ENCODE assay signal across 8 cellular contexts in genomic region chr6:127119361-127120108, GRCh38. TPM values are rescaled to one million over a fixed set of nuclear protein-coding genes. Genes with fewer than 3 reads are reported as not detected.
DNase-seq lines count a peak whose midpoint lies in the region; ATAC-seq lines count a peak whose summit lies in the region.

No MANE protein-coding gene starts in this region.

- peak overlapping the region; percentile 55 to 77 (median 67) for H3K4me3 ChIP-seq in BLaER1 treated with 17β-estradiol and CSF1 and Interleukin-3, amounts not matched to agents 10 nM and 100 nM
- peak overlapping the region; percentile 61 for H3K4me3 ChIP-seq in iPS-18c (ENCODE audit: insufficient read depth, low read depth, low read length)

- H3K9me3 Mint-ChIP-seq in activated naive CD8-positive, alpha-beta T cell treated with anti-CD3 and anti-CD28 coated beads for 36 hours = no peaks in the 10 kb centered on the region
- H3K9me3 Mint-ChIP-seq in stimulated activated naive B cell treated with anti-CD40 and anti-IgM and Interleukin-4, amounts not matched to agents 10 μg/mL and 1 μg/mL and 100 μg/mL, for 72 hours = no peaks in the 10 kb centered on the region

- peak overlapping the region; percentile 54 for H3K4me3 Mint-ChIP-seq in activated naive CD8-positive, alpha-beta T cell treated with anti-CD3 and anti-CD28 coated beads for 36 hours
- H3K4me3 Mint-ChIP-seq in stimulated activated naive B cell treated with anti-CD40 and anti-IgM and Interleukin-4, amounts not matched to agents 10 μg/mL and 1 μg/mL and 100 μg/mL, for 72 hours = peak overlapping the region; percentile 86 to 89

- ATAC-seq in GM19351 (IDR thresholded peaks at IDR 0.05; ENCODE audit: unreplicated experiment) (peak; percentile 40), HG03520 (IDR thresholded peaks at IDR 0.05; ENCODE audit: unreplicated experiment) (peak; percentile 41)
- peak; percentile 55 to 66 for ATAC-seq in stimulated activated naive B cell treated with anti-CD40 and anti-IgM and Interleukin-4, amounts not matched to agents 10 μg/mL and 1 μg/mL and 100 μg/mL, for 72 hours (replicated peaks)

- no peak overlapping the region for H3K27ac Mint-ChIP-seq in activated naive CD8-positive, alpha-beta T cell treated with anti-CD3 and anti-CD28 coated beads for 36 hours
- H3K27ac Mint-ChIP-seq in stimulated activated naive B cell treated with anti-CD40 and anti-IgM and Interleukin-4, amounts not matched to agents 10 μg/mL and 1 μg/mL and 100 μg/mL, for 72 hours = no peak overlapping the region

- no peaks in the 10 kb centered on the region for H3K36me3 Mint-ChIP-seq in activated naive CD8-positive, alpha-beta T cell treated with anti-CD3 and anti-CD28 coated beads for 36 hours
- peaks cover 0 to 2% of the 10 kb centered on the region in 2 donors for H3K36me3 Mint-ChIP-seq in stimulated activated naive B cell treated with anti-CD40 and anti-IgM and Interleukin-4, amounts not matched to agents 10 μg/mL and 1 μg/mL and 100 μg/mL, for 72 hours

- H3K27ac ChIP-seq in BLaER1 treated with 17β-estradiol and CSF1 and Interleukin-3, amounts not matched to agents 10 nM and 100 nM = no peak overlapping the region

- H4K20me1 ChIP-seq in BLaER1 treated with 17β-estradiol and CSF1 and Interleukin-3, amounts not matched to agents 10 nM and 100 nM = peaks cover 0 to 28% (median 22%) of the 10 kb centered on the region in 11 experiments; a peak in 13 of 22 replicates

- peaks cover 10% of the 10 kb centered on the region for H3K4me1 Mint-ChIP-seq in activated naive CD8-positive, alpha-beta T cell treated with anti-CD3 and anti-CD28 coated beads for 36 hours
- peaks cover 21 to 43% of the 10 kb centered on the region in 2 donors for H3K4me1 Mint-ChIP-seq in stimulated activated naive B cell treated with anti-CD40 and anti-IgM and Interleukin-4, amounts not matched to agents 10 μg/mL and 1 μg/mL and 100 μg/mL, for 72 hours

- H3K27me3 Mint-ChIP-seq in activated naive CD8-positive, alpha-beta T cell treated with anti-CD3 and anti-CD28 coated beads for 36 hours = peaks cover 74% of the 10 kb centered on the region
- peaks cover 52 to 74% of the 10 kb centered on the region in 2 donors for H3K27me3 Mint-ChIP-seq in stimulated activated naive B cell treated with anti-CD40 and anti-IgM and Interleukin-4, amounts not matched to agents 10 μg/mL and 1 μg/mL and 100 μg/mL, for 72 hours

- peak overlapping the region in 1 of 11 experiments; percentile 41; a peak in 1 of 22 replicates for H3K9ac ChIP-seq in BLaER1 treated with 17β-estradiol and CSF1 and Interleukin-3, amounts not matched to agents 10 nM and 100 nM

- H3K36me3 ChIP-seq in BLaER1 treated with 17β-estradiol and CSF1 and Interleukin-3, amounts not matched to agents 10 nM and 100 nM = no peaks in the 10 kb centered on the region

- peaks cover 14 to 25% (median 16%) of the 10 kb centered on the region in 10 experiments for H3K4me1 ChIP-seq in BLaER1 treated with 17β-estradiol and CSF1 and Interleukin-3, amounts not matched to agents 10 nM and 100 nM

- no peaks in the 10 kb centered on the region for H3K9me3 ChIP-seq in BLaER1 treated with 17β-estradiol and CSF1 and Interleukin-3, amounts not matched to agents 10 nM and 100 nM (replicated peaks in 1 of 11)
- peaks cover 2% of the 10 kb centered on the region for H3K9me3 ChIP-seq in iPS-18c (ENCODE audit: control insufficient read depth, insufficient read depth, low read length)

- H3K4me2 ChIP-seq in BLaER1 treated with 17β-estradiol and CSF1 and Interleukin-3, amounts not matched to agents 10 nM and 100 nM = peak overlapping the region; percentile 82 to 99 (median 95)

- peak; percentile 26 for DNase-seq in activated naive CD8-positive, alpha-beta T cell treated with anti-CD3 and anti-CD28 coated beads for 36 hours
- DNase-seq in stimulated activated naive B cell treated with anti-CD40 and anti-IgM and Interleukin-4, amounts not matched to agents 10 μg/mL and 1 μg/mL and 100 μg/mL, for 72 hours = peak; percentile 37
- DNase-seq in occipital lobe (lab: John Stamatoyannopoulos, UW) = no peak
- DNase-seq in UCSD-AML1 (lab: John Stamatoyannopoulos, UW; ENCODE audit: unreplicated experiment) = no peak

- peaks cover 56 to 70% (median 64%) of the 10 kb centered on the region in 11 experiments for H3K27me3 ChIP-seq in BLaER1 treated with 17β-estradiol and CSF1 and Interleukin-3, amounts not matched to agents 10 nM and 100 nM

RNA-seq across cellular contexts. Expression of gene RSPO3, which starts 1.1 kb away (rescaled TPM):
- total RNA-seq in activated naive CD8-positive, alpha-beta T cell treated with anti-CD3 and anti-CD28 coated beads for 36 hours = not detected
- total RNA-seq in occipital lobe = 44.1 TPM

Comparison
In these comparisons a context has a peak if more than half of its experiments do, and no peak if none do; other contexts are left out.
1. DNase-seq: peak in activated naive CD8-positive, alpha-beta T cell treated with anti-CD3 and anti-CD28 coated beads for 36 hours (single experiment) and stimulated activated naive B cell treated with anti-CD40 and anti-IgM and Interleukin-4, amounts not matched to agents 10 μg/mL and 1 μg/mL and 100 μg/mL, for 72 hours (single experiment); none in occipital lobe (single experiment) and UCSD-AML1 (single experiment).
2. RNA of gene RSPO3, which starts 1.1 kb away (total RNA-seq): 44.1 TPM in occipital lobe (single experiment); not detected in activated naive CD8-positive, alpha-beta T cell treated with anti-CD3 and anti-CD28 coated beads for 36 hours; every median in the first group is over 10 times any median in the second.
3. Peak in every context shown above with its lines, with median percentiles within 50 percentile points of each other: ATAC-seq.